27 cellular contexts compared by ENCODE assay signal in genomic region chr3:186506846-186507245, GRCh38. TPM values are rescaled to one million over a fixed set of nuclear protein-coding genes. Genes with fewer than 3 reads are reported as not detected.
A peak's percentile ranks its signal among the peaks of the same experiment; 100 is the strongest.
DNase-seq lines count a peak whose midpoint lies in the region; ATAC-seq lines count a peak whose summit lies in the region.
"Had no signal": no experiment of that assay in that cellular context is flagged by ENCODE, and none has a peak within 500 bp of the region (broad histone marks: within the 10 kb centered on the region; RNA-seq: fewer than 3 reads in every experiment).

No MANE protein-coding gene starts in this region.

- peak; percentile 10 for DNase-seq in T-helper 2 cell treated with Interferon-gamma antibody and Interleukin-4, amounts not matched to agents 5 μg/mL and 100 μg/mL, for 36 hours (ENCODE audit: low spot score)
- no peak for DNase-seq in T-helper 2 cell
- DNase-seq in activated naive CD8-positive, alpha-beta T cell treated with anti-CD3 and anti-CD28 coated beads for 36 hours, result no peak
- peak; percentile 25 for DNase-seq in renal cortical epithelial cell (ENCODE audit: low read depth)
- no peak for DNase-seq in midbrain (lab: John Stamatoyannopoulos, UW)
- DNase-seq in NOMO-1 (lab: John Stamatoyannopoulos, UW; ENCODE audit: unreplicated experiment in 2 of 2), result no peak
- DNase-seq: CD4-positive, alpha-beta memory T cell; colonic mucosa; effector memory CD4-positive, alpha-beta T cell; head of caudate nucleus; KG1; MG63; naive thymus-derived CD4-positive, alpha-beta T cell; NCI-H2029; NCI-H526; NK-92 treated with Interleukin-12 subunit alpha and Interleukin-12 subunit beta, amount 100 ng/mL, for 24 hours; nucleus accumbens; PC-9; Right ventricle myocardium superior; sigmoid colon; T-helper 9 cell had no signal

- no peak overlapping the region for H3K27ac Mint-ChIP-seq in T-helper 2 cell treated with Interferon-gamma antibody and Interleukin-4, amounts not matched to agents 5 μg/mL and 100 μg/mL, for 36 hours
- H3K27ac Mint-ChIP-seq in activated naive CD8-positive, alpha-beta T cell, result peak overlapping the region; percentile 42
- H3K27ac Mint-ChIP-seq in activated naive CD8-positive, alpha-beta T cell treated with anti-CD3 and anti-CD28 coated beads for 36 hours, result no peak overlapping the region
- H3K27ac Mint-ChIP-seq: activated T-helper 2 cell treated with anti-CD3 and anti-CD28 coated beads, Interferon-gamma antibody, Interleukin-2, Interleukin-4, amounts not matched to agents 10 μg/mL and 5 μg/mL and 100 μg/mL, durations not matched to agents 14 hours and 24 hours and 36 hours; CD4-positive, alpha-beta memory T cell; mesothelial cell of epicardium; naive thymus-derived CD4-positive, alpha-beta T cell had no signal

- no peaks in the 10 kb centered on the region for H3K27me3 Mint-ChIP-seq in T-helper 2 cell treated with Interferon-gamma antibody and Interleukin-4, amounts not matched to agents 5 μg/mL and 100 μg/mL, for 36 hours (ENCODE audit: low read depth)
- peaks cover 2% of the 10 kb centered on the region for H3K27me3 Mint-ChIP-seq in activated naive CD8-positive, alpha-beta T cell
- H3K27me3 Mint-ChIP-seq in activated naive CD8-positive, alpha-beta T cell treated with anti-CD3 and anti-CD28 coated beads for 36 hours, result no peaks in the 10 kb centered on the region
- H3K27me3 Mint-ChIP-seq: naive thymus-derived CD4-positive, alpha-beta T cell had no signal

- no peak overlapping the region for H3K4me3 Mint-ChIP-seq in T-helper 2 cell treated with Interferon-gamma antibody and Interleukin-4, amounts not matched to agents 5 μg/mL and 100 μg/mL, for 36 hours
- peak overlapping the region; percentile 15 for H3K4me3 Mint-ChIP-seq in activated naive CD8-positive, alpha-beta T cell
- no peak overlapping the region for H3K4me3 Mint-ChIP-seq in activated naive CD8-positive, alpha-beta T cell treated with anti-CD3 and anti-CD28 coated beads for 36 hours
- H3K4me3 Mint-ChIP-seq: CD4-positive, alpha-beta memory T cell; mesothelial cell of epicardium; naive thymus-derived CD4-positive, alpha-beta T cell had no signal

- peaks cover 7% of the 10 kb centered on the region for H3K4me1 Mint-ChIP-seq in T-helper 2 cell treated with Interferon-gamma antibody and Interleukin-4, amounts not matched to agents 5 μg/mL and 100 μg/mL, for 36 hours (ENCODE audit: low read depth)
- peaks cover 26% of the 10 kb centered on the region for H3K4me1 Mint-ChIP-seq in activated naive CD8-positive, alpha-beta T cell (ENCODE audit: low read depth)
- peaks cover 22% of the 10 kb centered on the region for H3K4me1 Mint-ChIP-seq in activated naive CD8-positive, alpha-beta T cell treated with anti-CD3 and anti-CD28 coated beads for 36 hours

- no peak for ATAC-seq in GM19463 (IDR thresholded peaks at IDR 0.05; ENCODE audit: unreplicated experiment)
- ATAC-seq: GM12878; naive thymus-derived CD4-positive, alpha-beta T cell had no signal

- H3K9me3 Mint-ChIP-seq in T-helper 2 cell treated with Interferon-gamma antibody and Interleukin-4, amounts not matched to agents 5 μg/mL and 100 μg/mL, for 36 hours, result no peaks in the 10 kb centered on the region
- H3K9me3 Mint-ChIP-seq in activated naive CD8-positive, alpha-beta T cell (ENCODE audit: low read depth), result no peaks in the 10 kb centered on the region
- no peaks in the 10 kb centered on the region for H3K9me3 Mint-ChIP-seq in activated naive CD8-positive, alpha-beta T cell treated with anti-CD3 and anti-CD28 coated beads for 36 hours
- H3K9me3 Mint-ChIP-seq: activated T-helper 2 cell treated with anti-CD3 and anti-CD28 coated beads, Interferon-gamma antibody, Interleukin-2, Interleukin-4, amounts not matched to agents 10 μg/mL and 5 μg/mL and 100 μg/mL, durations not matched to agents 14 hours and 24 hours and 36 hours; mesothelial cell of epicardium had no signal

- no peaks in the 10 kb centered on the region for H3K36me3 Mint-ChIP-seq in T-helper 2 cell treated with Interferon-gamma antibody and Interleukin-4, amounts not matched to agents 5 μg/mL and 100 μg/mL, for 36 hours (ENCODE audit: low read depth)
- H3K36me3 Mint-ChIP-seq in activated naive CD8-positive, alpha-beta T cell, result no peaks in the 10 kb centered on the region
- no peaks in the 10 kb centered on the region for H3K36me3 Mint-ChIP-seq in activated naive CD8-positive, alpha-beta T cell treated with anti-CD3 and anti-CD28 coated beads for 36 hours
- H3K36me3 Mint-ChIP-seq: CD4-positive, alpha-beta memory T cell; mesothelial cell of epicardium had no signal

RNA-seq across cellular contexts. Expression of gene CRYGS, which starts 37.3 kb away (rescaled TPM):
- total RNA-seq in activated naive CD8-positive, alpha-beta T cell treated with anti-CD3 and anti-CD28 coated beads for 36 hours, result 1 to 10 TPM; 1.7 TPM
- total RNA-seq in renal cortical epithelial cell, result 1.2 TPM in 1 of 2 replicates, not detected in the other
- total RNA-seq: epithelial cell of proximal tubule had no signal

Comparison
In these comparisons a context has a peak if more than half of its experiments do, and no peak if none do; other contexts are left out.
1. DNase-seq: peak in T-helper 2 cell treated with Interferon-gamma antibody and Interleukin-4, amounts not matched to agents 5 μg/mL and 100 μg/mL, for 36 hours (single experiment) and renal cortical epithelial cell (single experiment); none in T-helper 2 cell (0 of 5), activated naive CD8-positive, alpha-beta T cell treated with anti-CD3 and anti-CD28 coated beads for 36 hours (single experiment), midbrain (single experiment) and NOMO-1 (0 of 2).